19 cellular contexts compared by ENCODE assay signal in genomic region chr5:110852541-110852940, GRCh38.
DNase-seq lines count a peak whose midpoint lies in the region; ATAC-seq and TF ChIP-seq lines count a peak whose summit lies in the region.
"Had no signal": no experiment of that assay in that cellular context is flagged by ENCODE, and none has a peak within 500 bp of the region (broad histone marks: within the 10 kb centered on the region; RNA-seq: fewer than 3 reads in every experiment).

No MANE protein-coding gene starts in this region.

- H3K4me2 ChIP-seq in GM23338 (no peak overlapping the region), Karpas-422 (ENCODE audit: low read depth, low read length, poor library complexity, severe bottlenecking) (peak overlapping the region; percentile 4), OCI-LY3 (ENCODE audit: low read length) (peak overlapping the region; percentile 27; the same call in 1 of the 2 replicates)
- H3K4me2 ChIP-seq: A549 had no signal

- no peaks in the 10 kb centered on the region for H3K27me3 Mint-ChIP-seq in GM23338 (ENCODE audit: insufficient read depth, low read depth, poor library complexity)
- H3K27me3 Mint-ChIP-seq: IgD-negative memory B cell had no signal

- H3K4me1 ChIP-seq in GM23338 (ENCODE audit: insufficient read depth) (no peaks in the 10 kb centered on the region), Karpas-422 (ENCODE audit: low read length) (peaks cover 10% of the 10 kb centered on the region), OCI-LY3 (ENCODE audit: low read length) (peaks cover 18% of the 10 kb centered on the region)
- H3K4me1 ChIP-seq: A549 had no signal

- no peaks in the 10 kb centered on the region for H3K9me2 ChIP-seq in GM23338 (ENCODE audit: insufficient read depth)
- no peaks in the 10 kb centered on the region; the same call in 1 of the 2 replicates for H3K9me2 ChIP-seq in Karpas-422 (replicated peaks; ENCODE audit: insufficient read depth, low read length)

- no peaks in the 10 kb centered on the region for H3K4me1 Mint-ChIP-seq in GM23338
- H3K4me1 Mint-ChIP-seq: CD4-positive, alpha-beta memory T cell had no signal

- H3K4me3 ChIP-seq in GM23338 (no peak overlapping the region), Karpas-422 (ENCODE audit: low read length) (no peak overlapping the region), OCI-LY3 (ENCODE audit: low read length) (no peak overlapping the region), epithelial cell of esophagus (ENCODE audit: low read length) (no peak overlapping the region)
- H3K4me3 ChIP-seq: A549, GM12878, GM23248 had no signal

- TF ChIP-seq CTCF in GM23338 (conservative IDR thresholded peaks at IDR 0.05; ENCODE audit: low read depth in 2 of 2) (no peak), OCI-LY3 (IDR thresholded peaks at IDR 0.05; ENCODE audit: low read depth, low read length) (no peak), epithelial cell of esophagus (IDR thresholded peaks at IDR 0.05; ENCODE audit: insufficient read depth, low read depth, low read length, missing control alignments) (no peak)

- no peak overlapping the region for H3K4me3 Mint-ChIP-seq in GM23338
- H3K4me3 Mint-ChIP-seq: CD4-positive, alpha-beta memory T cell had no signal

- H3K27ac ChIP-seq in GM23338 (ENCODE audit: low read depth) (no peak overlapping the region), Karpas-422 (ENCODE audit: low read length) (no peak overlapping the region), OCI-LY3 (ENCODE audit: low read length) (no peak overlapping the region)
- H3K27ac ChIP-seq: 22Rv1, A549, C4-2B, GM23248 had no signal

- H3K27me3 ChIP-seq in GM23338 (ENCODE audit: insufficient read depth) (no peaks in the 10 kb centered on the region), Karpas-422 (ENCODE audit: low read length) (no peaks in the 10 kb centered on the region; the same call in 1 of the 2 replicates), OCI-LY3 (ENCODE audit: low read depth, low read length) (no peaks in the 10 kb centered on the region)

- no peaks in the 10 kb centered on the region for H3K79me2 ChIP-seq in GM23338 (replicated peaks; ENCODE audit: insufficient read depth)
- no peaks in the 10 kb centered on the region for H3K79me2 ChIP-seq in Karpas-422 (ENCODE audit: low read length)
- H3K79me2 ChIP-seq in OCI-LY3 (ENCODE audit: low read length): no peaks in the 10 kb centered on the region

- H3K9me3 Mint-ChIP-seq in GM23338: peaks cover 13% of the 10 kb centered on the region; the same call in 2 of the 3 replicates

- H3K36me3 ChIP-seq in GM23338 (ENCODE audit: insufficient read depth) (no peaks in the 10 kb centered on the region), Karpas-422 (ENCODE audit: insufficient read depth, low read length) (no peaks in the 10 kb centered on the region), OCI-LY3 (replicated peaks; ENCODE audit: low read depth, low read length) (no peaks in the 10 kb centered on the region)

- H3K9me3 ChIP-seq in Karpas-422 (ENCODE audit: low read length) (no peaks in the 10 kb centered on the region), OCI-LY3 (ENCODE audit: insufficient read depth, low read length) (no peaks in the 10 kb centered on the region)
- H3K9me3 ChIP-seq: A549 had no signal

- DNase-seq in GM23338 (ENCODE audit: low spot score) (no peak), Karpas-422 (no peak), epithelial cell of esophagus (ENCODE audit: low read depth) (peak; percentile 72), GDM1 (lab: John Stamatoyannopoulos, UW) (no peak), COLO829 (ENCODE audit: low spot score) (no peak)
- DNase-seq in stimulated activated CD4-positive, alpha-beta T cell treated with anti-CD3 and anti-CD28 coated beads, Interleukin-2, amount 100 ng/mL, for 24 hours: no peak
- DNase-seq: AML-193; Calu3; CD4-positive, alpha-beta memory T cell; DMS79 treated with DMSO at 0.1 percent for 48 hours had no signal

- H3K9ac ChIP-seq in Karpas-422 (ENCODE audit: low read length): no peak overlapping the region
- H3K9ac ChIP-seq in OCI-LY3 (ENCODE audit: low read length): no peak overlapping the region
- H3K9ac ChIP-seq: GM23248 had no signal

- peak overlapping the region; percentile 32; the same call in 1 of the 2 replicates for H2AFZ ChIP-seq in GM23338
- no peak overlapping the region for H2AFZ ChIP-seq in Karpas-422 (ENCODE audit: low read length)
- H2AFZ ChIP-seq in OCI-LY3 (ENCODE audit: low read depth, low read length): no peak overlapping the region
- H2AFZ ChIP-seq: GM23248 had no signal

- H3K36me3 Mint-ChIP-seq in GM23338 (ENCODE audit: low read depth): no peaks in the 10 kb centered on the region
- H3K36me3 Mint-ChIP-seq: CD4-positive, alpha-beta memory T cell; IgD-negative memory B cell had no signal

- no peak overlapping the region for H3K27ac Mint-ChIP-seq in GM23338
- H3K27ac Mint-ChIP-seq: CD4-positive, alpha-beta memory T cell; IgD-negative memory B cell had no signal

- H3F3A ChIP-seq in GM23338 (replicated peaks; ENCODE audit: low read depth): no peaks in the 10 kb centered on the region

- H4K20me1 ChIP-seq in GM23338 (replicated peaks; ENCODE audit: insufficient read depth) (no peaks in the 10 kb centered on the region), Karpas-422 (ENCODE audit: insufficient read depth, low read depth, low read length) (no peaks in the 10 kb centered on the region), OCI-LY3 (ENCODE audit: insufficient read depth, low read length) (no peaks in the 10 kb centered on the region)

- ATAC-seq in GM23338 (no peak), GM21529 (IDR thresholded peaks at IDR 0.05; ENCODE audit: unreplicated experiment) (no peak)
- ATAC-seq: A549, HepG2 had no signal

TF ChIP-seq in GM23338, 12 proteins besides CTCF, POLR2A, EP300 and RAD21:
- TF ChIP-seq JUNB (IDR thresholded peaks at IDR 0.05; ENCODE audit: unreplicated experiment) (no peak), EZH2phosphoT487 (IDR thresholded peaks at IDR 0.05; ENCODE audit: unreplicated experiment) (no peak)
